1 cellular context compared by ENCODE assay signal in genomic region chr14:35533357-35534129, GRCh38.
TF ChIP-seq lines count a peak whose summit lies in the region.

No MANE protein-coding gene starts in this region.

TF ChIP-seq in HepG2, 621 proteins besides CTCF, POLR2A, EP300 and RAD21 (continued from another document and continues in another):
- TF ChIP-seq SPEN (CRISPR knock-in tag; IDR thresholded peaks at IDR 0.05; ENCODE audit: low read depth) (peak; percentile 83), ZNF841 (CRISPR knock-in tag; IDR thresholded peaks at IDR 0.05; ENCODE audit: borderline replicate concordance) (no peak), ZNF644 (CRISPR knock-in tag; IDR thresholded peaks at IDR 0.05; ENCODE audit: low read depth) (no peak), IRX3 (CRISPR knock-in tag; IDR thresholded peaks at IDR 0.05; ENCODE audit: borderline replicate concordance, low read depth) (no peak), SRSF1 (optimal IDR thresholded peaks at IDR 0.05; ENCODE audit: low read depth, low read length) (no peak), SP4 (CRISPR knock-in tag; IDR thresholded peaks at IDR 0.05) (no peak; the same call in 1 of the 2 replicates), THAP9 (CRISPR knock-in tag; IDR thresholded peaks at IDR 0.05; ENCODE audit: borderline replicate concordance) (peak; percentile 52; the same call in 1 of the 2 replicates), ZBTB44 (CRISPR knock-in tag; IDR thresholded peaks at IDR 0.05) (peak; percentile 59), ZNF619 (CRISPR knock-in tag; IDR thresholded peaks at IDR 0.05) (peak; percentile 50; the same call in 1 of the 2 replicates), POLR2AphosphoS2 (IDR thresholded peaks at IDR 0.05; ENCODE audit: low read depth, low read length) (no peak), PBX2 (CRISPR knock-in tag; IDR thresholded peaks at IDR 0.05) (no peak), MEIS1 (CRISPR knock-in tag; IDR thresholded peaks at IDR 0.05; ENCODE audit: borderline replicate concordance) (peak; percentile 83; the same call in 1 of the 2 replicates), ZNF775 (CRISPR knock-in tag; IDR thresholded peaks at IDR 0.05; ENCODE audit: borderline replicate concordance) (no peak), ZNF550 (CRISPR knock-in tag; IDR thresholded peaks at IDR 0.05; ENCODE audit: borderline replicate concordance) (peak; percentile 10; the same call in 1 of the 2 replicates), ZBTB49 (CRISPR knock-in tag; IDR thresholded peaks at IDR 0.05; ENCODE audit: borderline replicate concordance) (no peak), ZNF333 (CRISPR knock-in tag; IDR thresholded peaks at IDR 0.05; ENCODE audit: borderline replicate concordance) (peak; percentile 98), BCL3 (CRISPR knock-in tag; IDR thresholded peaks at IDR 0.05) (no peak; the same call in 1 of the 2 replicates), SKI (IDR thresholded peaks at IDR 0.05; ENCODE audit: partially characterized antibody) (peak; percentile 17), UBTF (CRISPR knock-in tag; IDR thresholded peaks at IDR 0.05) (peak; percentile 87), ZNF441 (CRISPR knock-in tag; IDR thresholded peaks at IDR 0.05; ENCODE audit: borderline replicate concordance) (no peak), MAF1 (CRISPR knock-in tag; IDR thresholded peaks at IDR 0.05; ENCODE audit: borderline replicate concordance) (peak; percentile 82), TEAD3 (CRISPR knock-in tag; optimal IDR thresholded peaks at IDR 0.05; ENCODE audit: borderline replicate concordance) (no peak), CBX5 (CRISPR knock-in tag; IDR thresholded peaks at IDR 0.05; ENCODE audit: borderline replicate concordance) (no peak), SMAD1 (CRISPR knock-in tag; IDR thresholded peaks at IDR 0.05; ENCODE audit: borderline replicate concordance, low read depth) (no peak; the same call in 1 of the 2 replicates), RFX5 (IDR thresholded peaks at IDR 0.05; ENCODE audit: low read depth, low read length) (no peak), HNF4G (IDR thresholded peaks at IDR 0.05; ENCODE audit: borderline replicate concordance, low read depth, low read length) (no peak), HNF4G (CRISPR knock-in tag; IDR thresholded peaks at IDR 0.05; ENCODE audit: borderline replicate concordance, low read depth) (no peak), SNAPC2 (CRISPR knock-in tag; IDR thresholded peaks at IDR 0.05) (no peak; the same call in 1 of the 2 replicates), CBFB (CRISPR knock-in tag; IDR thresholded peaks at IDR 0.05) (peak; percentile 75; the same call in 1 of the 2 replicates), MAFK (conservative IDR thresholded peaks at IDR 0.05 in 1 of 2, IDR thresholded peaks at IDR 0.05 in 1 of 2; ENCODE audit: low read length in 2 of 2) (no peak), TEF (CRISPR knock-in tag; IDR thresholded peaks at IDR 0.05) (no peak), RARA (CRISPR knock-in tag; IDR thresholded peaks at IDR 0.05) (no peak; the same call in none of the 2 replicates), ZNF773 (CRISPR knock-in tag; IDR thresholded peaks at IDR 0.05; ENCODE audit: borderline replicate concordance) (peak; percentile 76; the same call in 1 of the 2 replicates), U2AF2 (IDR thresholded peaks at IDR 0.05; ENCODE audit: low read depth, low read length) (no peak), NONO (IDR thresholded peaks at IDR 0.05) (no peak), NONO (CRISPR knock-in tag; conservative IDR thresholded peaks at IDR 0.05) (peak; percentile 82), RFX3 (CRISPR knock-in tag; IDR thresholded peaks at IDR 0.05) (no peak), CENPBD1 (CRISPR knock-in tag; IDR thresholded peaks at IDR 0.05; ENCODE audit: borderline replicate concordance, low read depth) (no peak), ISX (CRISPR knock-in tag; conservative IDR thresholded peaks at IDR 0.05) (no peak), ZSCAN20 (CRISPR knock-in tag; IDR thresholded peaks at IDR 0.05; ENCODE audit: borderline replicate concordance) (peak; percentile 90; the same call in 1 of the 2 replicates), ZNF362 (CRISPR knock-in tag; IDR thresholded peaks at IDR 0.05; ENCODE audit: borderline replicate concordance) (no peak; the same call in 1 of the 2 replicates), ZNF546 (CRISPR knock-in tag; conservative IDR thresholded peaks at IDR 0.05) (no peak), HINFP (CRISPR knock-in tag; IDR thresholded peaks at IDR 0.05; ENCODE audit: low read depth) (peak; percentile 84; the same call in 1 of the 2 replicates), GMEB1 (CRISPR knock-in tag; IDR thresholded peaks at IDR 0.05; ENCODE audit: borderline replicate concordance) (peak; percentile 38; the same call in 1 of the 2 replicates), ZNF761 (CRISPR knock-in tag; conservative IDR thresholded peaks at IDR 0.05) (peak; percentile 98)
